In the genomic region with DNA sequence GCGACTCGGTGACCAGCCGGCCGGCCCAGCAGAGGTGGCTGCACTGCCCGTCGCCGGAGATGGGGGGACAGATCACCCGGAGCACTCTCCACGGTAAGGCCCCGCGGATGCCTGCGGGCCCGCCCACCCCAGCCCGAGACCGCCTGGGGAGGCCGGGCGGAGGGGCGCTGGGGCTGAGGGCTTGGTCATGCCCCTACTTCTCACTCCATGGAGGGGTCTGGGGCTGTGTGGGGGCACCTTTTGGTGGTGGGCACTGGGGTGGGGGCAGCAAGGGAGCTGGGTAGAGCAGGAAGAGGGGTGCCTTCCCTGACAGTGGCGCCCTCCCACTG, we compare ENCODE assay signal across 8 cellular contexts.
A peak's percentile ranks its signal among the peaks of the same experiment; 100 is the strongest.
DNase-seq lines count a peak whose midpoint lies in the region; ATAC-seq and TF ChIP-seq lines count a peak whose summit lies in the region.

No MANE protein-coding gene starts in this region.

- ATAC-seq in CD4-positive, alpha-beta T cell (ENCODE audit: poor library complexity): no peak
- ATAC-seq in gastroesophageal sphincter (peak; percentile 56), HG03196 (IDR thresholded peaks at IDR 0.05; ENCODE audit: unreplicated experiment) (no peak), GM18873 (IDR thresholded peaks at IDR 0.05; ENCODE audit: low FRiP score, unreplicated experiment) (no peak)

- H2AFZ ChIP-seq in SK-N-SH (ENCODE audit: low read depth): no peak overlapping the region

- no peak for TF ChIP-seq RAD21 in SK-N-SH (IDR thresholded peaks at IDR 0.05; ENCODE audit: low read length)

- H3K27me3 ChIP-seq in CD4-positive, alpha-beta T cell (ENCODE audit: control insufficient read depth, insufficient read depth, low read length): peaks cover 5% of the 10 kb centered on the region
- H3K27me3 ChIP-seq in SK-N-SH (ENCODE audit: insufficient read depth) (peaks cover 9% of the 10 kb centered on the region; the same call in 1 of the 2 replicates), gastroesophageal sphincter (no peaks in the 10 kb centered on the region), rectal smooth muscle tissue (ENCODE audit: control insufficient read depth, insufficient read depth, low read length) (no peaks in the 10 kb centered on the region), thyroid gland (no peaks in the 10 kb centered on the region)

- H3K4me3 Mint-ChIP-seq in CD4-positive, alpha-beta T cell: peak overlapping the region; percentile 68

- peaks cover 14% of the 10 kb centered on the region for H3K4me1 Mint-ChIP-seq in CD4-positive, alpha-beta T cell (ENCODE audit: low read depth)

- TF ChIP-seq CTCF in CD4-positive, alpha-beta T cell (IDR thresholded peaks at IDR 0.05): no peak
- TF ChIP-seq CTCF in SK-N-SH (IDR thresholded peaks at IDR 0.05) (no peak), gastroesophageal sphincter (IDR thresholded peaks at IDR 0.05) (no peak), thyroid gland (IDR thresholded peaks at IDR 0.05) (no peak)

- POLR2A ChIA-PET in CD4-positive, alpha-beta T cell (lab: Charles Lee): no interaction called here
- POLR2A ChIA-PET in SK-N-SH (lab: Yijun Ruan, JAX): interaction anchor here (0.8 kb wide), 1 partner anchor 9 kb away, joined by 4 read pairs; no protein-coding TSS in a partner anchor

- H3K9ac ChIP-seq in SK-N-SH: no peak overlapping the region
- no peak overlapping the region for H3K9ac ChIP-seq in rectal smooth muscle tissue (ENCODE audit: low read length)

- H3K79me2 ChIP-seq in SK-N-SH (ENCODE audit: insufficient read depth): no peaks in the 10 kb centered on the region

- no peaks in the 10 kb centered on the region for H4K20me1 ChIP-seq in SK-N-SH (ENCODE audit: insufficient read depth)

- no peak for TF ChIP-seq EP300 in SK-N-SH (IDR thresholded peaks at IDR 0.05; ENCODE audit: borderline replicate concordance in 1 of 2, low read depth in 1 of 2, low read length in 1 of 2)
- no peak for TF ChIP-seq EP300 in gastroesophageal sphincter (IDR thresholded peaks at IDR 0.05)

- no peaks in the 10 kb centered on the region for H3K36me3 Mint-ChIP-seq in CD4-positive, alpha-beta T cell (ENCODE audit: low read depth)

- TF ChIP-seq POLR2A in gastroesophageal sphincter (IDR thresholded peaks at IDR 0.05) (no peak), thyroid gland (IDR thresholded peaks at IDR 0.05) (no peak)

- H3K4me2 ChIP-seq in SK-N-SH: peak overlapping the region; percentile 71

- WGBS in SK-N-SH (ENCODE audit: low lambda C conversion rate): 19% methylated on average over 3 of the region's 19 CpGs
- no CpG with 5 or more reads among the region's 19 CpGs for WGBS in gastroesophageal sphincter (ENCODE audit: low coverage in 1 of 2), 2 donors
- 71% methylated on average over 1 of the region's 19 CpGs; no CpG with 5 or more reads in 1 of the 2 donors for WGBS in thyroid gland, 2 donors

- peaks cover 25% of the 10 kb centered on the region for H3K27me3 Mint-ChIP-seq in CD4-positive, alpha-beta T cell

- intact Hi-C loops in CD4-positive, alpha-beta T cell (cut with DNase I, micrococcal nuclease): no loop called here
- intact Hi-C loops in thyroid gland (cut with DNase I): no loop called here

- CTCF ChIA-PET in CD4-positive, alpha-beta T cell (lab: Charles Lee): no interaction called here
- CTCF ChIA-PET in SK-N-SH (lab: Yijun Ruan, JAX): interaction anchor here (0.6 to 1.8 kb wide), 4 partner anchors 9 to 70 kb away, joined by 4 to 9 read pairs (median 6); no protein-coding TSS in a partner anchor

- no peaks in the 10 kb centered on the region for H3K9me3 ChIP-seq in CD4-positive, alpha-beta T cell (ENCODE audit: control insufficient read depth, low read length)
- H3K9me3 ChIP-seq in SK-N-SH (no peaks in the 10 kb centered on the region), gastroesophageal sphincter (no peaks in the 10 kb centered on the region), thyroid gland (no peaks in the 10 kb centered on the region)

- peak overlapping the region; percentile 41 to 44 for H3K4me3 ChIP-seq in SK-N-SH (ENCODE audit: low read depth in 2 of 2, low read length in 1 of 2)
- peak overlapping the region; percentile 5 to 59 for H3K4me3 ChIP-seq in gastroesophageal sphincter
- peak overlapping the region; percentile 29 for H3K4me3 ChIP-seq in rectal smooth muscle tissue (ENCODE audit: low read length)
- H3K4me3 ChIP-seq in thyroid gland (replicated peaks in 1 of 3): peak overlapping the region in 1 of 3 donors; percentile 24

- no peak for DNase-seq in CD4-positive, alpha-beta T cell
- DNase-seq in SK-N-SH (no peak), SK-N-DZ (ENCODE audit: low spot score) (no peak), thyroid gland (no peak)

- H3F3A ChIP-seq in SK-N-SH (replicated peaks; ENCODE audit: insufficient read depth): no peaks in the 10 kb centered on the region

- H3K4me1 ChIP-seq in SK-N-SH (ENCODE audit: control insufficient read depth in 1 of 2, insufficient read depth in 2 of 2, low read depth in 1 of 2, low read length in 1 of 2) (peaks cover 0 to 51% of the 10 kb centered on the region in 2 experiments; a peak in 1 of 4 replicates), gastroesophageal sphincter (peaks cover 0 to 22% (median 4%) of the 10 kb centered on the region in 3 donors), rectal smooth muscle tissue (ENCODE audit: control insufficient read depth, insufficient read depth, low read length) (peaks cover 4% of the 10 kb centered on the region), thyroid gland (peaks cover 7 to 10% of the 10 kb centered on the region in 2 donors)

- H3K27ac Mint-ChIP-seq in CD4-positive, alpha-beta T cell: no peak overlapping the region

- H3K9me3 Mint-ChIP-seq in CD4-positive, alpha-beta T cell: no peaks in the 10 kb centered on the region

- no peak overlapping the region for H3K27ac ChIP-seq in CD4-positive, alpha-beta T cell (ENCODE audit: low read depth, low read length)
- H3K27ac ChIP-seq in SK-N-SH (ENCODE audit: low read depth in 2 of 2, low read length in 1 of 2): peak overlapping the region in 1 of 2 experiments; percentile 45; a peak in 2 of 4 replicates
- peak overlapping the region in 3 of 4 donors; percentile 17 to 58 (median 29) for H3K27ac ChIP-seq in gastroesophageal sphincter
- no peak overlapping the region for H3K27ac ChIP-seq in rectal smooth muscle tissue (ENCODE audit: low read depth, low read length)
- H3K27ac ChIP-seq in thyroid gland: no peak overlapping the region

- H3K36me3 ChIP-seq in SK-N-SH (replicated peaks in 1 of 2; ENCODE audit: control insufficient read depth in 1 of 2, insufficient read depth in 2 of 2, low read length in 1 of 2) (no peaks in the 10 kb centered on the region), gastroesophageal sphincter (no peaks in the 10 kb centered on the region), rectal smooth muscle tissue (ENCODE audit: control insufficient read depth, insufficient read depth, low read length) (no peaks in the 10 kb centered on the region), thyroid gland (no peaks in the 10 kb centered on the region)

- H3K9me2 ChIP-seq in SK-N-SH: no peaks in the 10 kb centered on the region

TF ChIP-seq in SK-N-SH, 30 proteins besides CTCF, POLR2A, EP300 and RAD21:
- TF ChIP-seq NRF1 (IDR thresholded peaks at IDR 0.05; ENCODE audit: low read depth, low read length): no peak
- TF ChIP-seq, protein P1, sequence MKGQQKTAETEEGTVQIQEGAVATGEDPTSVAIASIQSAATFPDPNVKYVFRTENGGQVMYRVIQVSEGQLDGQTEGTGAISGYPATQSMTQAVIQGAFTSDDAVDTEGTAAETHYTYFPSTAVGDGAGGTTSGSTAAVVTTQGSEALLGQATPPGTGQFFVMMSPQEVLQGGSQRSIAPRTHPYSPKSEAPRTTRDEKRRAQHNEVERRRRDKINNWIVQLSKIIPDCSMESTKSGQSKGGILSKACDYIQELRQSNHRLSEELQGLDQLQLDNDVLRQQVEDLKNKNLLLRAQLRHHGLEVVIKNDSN (IDR thresholded peaks at IDR 0.05; ENCODE audit: borderline replicate concordance, low read depth): no peak
- no peak for TF ChIP-seq RCOR1 (IDR thresholded peaks at IDR 0.05; ENCODE audit: low read length)
- TF ChIP-seq FOXJ3 (CRISPR knock-in tag; IDR thresholded peaks at IDR 0.05): no peak
- TF ChIP-seq RXRA (IDR thresholded peaks at IDR 0.05; ENCODE audit: borderline replicate concordance, low read depth): no peak
- TF ChIP-seq, protein P2, sequence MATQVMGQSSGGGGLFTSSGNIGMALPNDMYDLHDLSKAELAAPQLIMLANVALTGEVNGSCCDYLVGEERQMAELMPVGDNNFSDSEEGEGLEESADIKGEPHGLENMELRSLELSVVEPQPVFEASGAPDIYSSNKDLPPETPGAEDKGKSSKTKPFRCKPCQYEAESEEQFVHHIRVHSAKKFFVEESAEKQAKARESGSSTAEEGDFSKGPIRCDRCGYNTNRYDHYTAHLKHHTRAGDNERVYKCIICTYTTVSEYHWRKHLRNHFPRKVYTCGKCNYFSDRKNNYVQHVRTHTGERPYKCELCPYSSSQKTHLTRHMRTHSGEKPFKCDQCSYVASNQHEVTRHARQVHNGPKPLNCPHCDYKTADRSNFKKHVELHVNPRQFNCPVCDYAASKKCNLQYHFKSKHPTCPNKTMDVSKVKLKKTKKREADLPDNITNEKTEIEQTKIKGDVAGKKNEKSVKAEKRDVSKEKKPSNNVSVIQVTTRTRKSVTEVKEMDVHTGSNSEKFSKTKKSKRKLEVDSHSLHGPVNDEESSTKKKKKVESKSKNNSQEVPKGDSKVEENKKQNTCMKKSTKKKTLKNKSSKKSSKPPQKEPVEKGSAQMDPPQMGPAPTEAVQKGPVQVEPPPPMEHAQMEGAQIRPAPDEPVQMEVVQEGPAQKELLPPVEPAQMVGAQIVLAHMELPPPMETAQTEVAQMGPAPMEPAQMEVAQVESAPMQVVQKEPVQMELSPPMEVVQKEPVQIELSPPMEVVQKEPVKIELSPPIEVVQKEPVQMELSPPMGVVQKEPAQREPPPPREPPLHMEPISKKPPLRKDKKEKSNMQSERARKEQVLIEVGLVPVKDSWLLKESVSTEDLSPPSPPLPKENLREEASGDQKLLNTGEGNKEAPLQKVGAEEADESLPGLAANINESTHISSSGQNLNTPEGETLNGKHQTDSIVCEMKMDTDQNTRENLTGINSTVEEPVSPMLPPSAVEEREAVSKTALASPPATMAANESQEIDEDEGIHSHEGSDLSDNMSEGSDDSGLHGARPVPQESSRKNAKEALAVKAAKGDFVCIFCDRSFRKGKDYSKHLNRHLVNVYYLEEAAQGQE (IDR thresholded peaks at IDR 0.05; ENCODE audit: low read depth, low read length): no peak

Comparison
In these comparisons a context has a peak if more than half of its experiments do, and no peak if none do; other contexts are left out.
1. H3K27ac ChIP-seq: peak in gastroesophageal sphincter (3 of 4); none in CD4-positive, alpha-beta T cell (single experiment), rectal smooth muscle tissue (single experiment) and thyroid gland (0 of 3).